In the genomic region with DNA sequence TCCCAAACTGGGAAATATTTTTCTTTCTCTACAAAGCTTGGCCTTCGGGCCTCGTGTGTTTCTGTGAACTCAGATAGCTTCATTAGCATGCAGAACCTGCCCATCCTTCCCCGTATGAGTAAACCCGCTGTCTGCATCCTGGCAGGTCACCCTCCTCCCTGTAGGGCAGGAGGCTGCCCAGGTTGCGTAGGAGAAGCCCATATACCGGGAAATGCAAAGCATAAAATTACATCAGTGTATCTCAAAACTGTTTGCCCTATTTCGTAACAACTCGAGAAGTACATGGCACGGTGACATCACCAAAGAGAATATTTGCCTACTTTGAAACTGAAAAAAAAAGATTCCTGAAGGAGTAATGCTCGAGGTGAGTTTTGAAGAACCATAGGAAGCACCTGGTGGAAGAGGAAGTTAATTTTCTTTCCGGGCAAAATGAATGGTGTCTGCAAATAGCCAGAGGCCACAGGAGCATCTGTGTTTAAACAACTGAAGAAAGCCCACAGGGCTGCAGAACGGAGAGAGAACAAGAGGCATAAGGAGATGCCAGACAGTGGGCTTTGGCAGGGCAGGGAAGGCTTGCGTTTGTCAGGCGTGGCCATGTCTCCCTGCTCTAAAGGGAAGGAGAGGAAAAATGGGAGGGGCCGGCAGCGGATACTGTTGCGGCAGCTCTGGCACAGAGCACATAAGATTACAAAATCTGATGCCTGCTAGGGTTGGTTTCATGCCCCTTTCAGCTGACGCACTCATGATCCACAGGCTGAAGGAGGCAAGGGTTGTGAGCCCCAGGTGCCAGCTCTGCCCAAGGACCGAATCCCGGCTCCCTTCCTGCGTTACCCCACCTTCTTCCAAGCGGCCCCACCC, we compare ENCODE assay signal across 1 cellular context.
TF ChIP-seq lines count a peak whose summit lies in the region.

No MANE protein-coding gene starts in this region.

TF ChIP-seq in WTC11, 78 proteins besides CTCF, POLR2A, EP300 and RAD21 (continued from another document):
- no peak for TF ChIP-seq ARID4B (CRISPR knock-in tag; IDR thresholded peaks at IDR 0.05; ENCODE audit: borderline replicate concordance)
